14 cellular contexts compared by ENCODE assay signal in genomic region chr17:82124101-82124500, GRCh38.
"Had no signal": no experiment of that assay in that cellular context is flagged by ENCODE, and none has a peak within 500 bp of the region (broad histone marks: within the 10 kb centered on the region; RNA-seq: fewer than 3 reads in every experiment).

No MANE protein-coding gene starts in this region.

- H3K27me3 ChIP-seq: gastrocnemius medialis, heart left ventricle, sigmoid colon, SJSA1, stomach, testis, upper lobe of left lung had no signal

- H3K27ac ChIP-seq: gastrocnemius medialis, heart left ventricle, sigmoid colon, SJSA1, stomach, testis, upper lobe of left lung had no signal

- ATAC-seq: gastrocnemius medialis, heart left ventricle had no signal

- DNase-seq: activated CD4-positive, alpha-beta T cell treated with anti-CD3 and anti-CD28 coated beads for 4 hours; activated T-cell treated with anti-CD3 and anti-CD28 coated beads for 4 hours; erythroblast; gastrocnemius medialis; heart left ventricle; mesendoderm; sigmoid colon; stimulated activated CD4-positive, alpha-beta T cell treated with anti-CD3 and anti-CD28 coated beads, Interleukin-2, amount 100 ng/mL, for 24 hours; stomach; SW 1271; testis; upper lobe of left lung had no signal

- H3K4me1 ChIP-seq: gastrocnemius medialis, heart left ventricle, sigmoid colon, testis had no signal

- H3K9me3 ChIP-seq: gastrocnemius medialis, heart left ventricle, sigmoid colon, SJSA1, stomach, testis, upper lobe of left lung had no signal

- H3K9me3 Mint-ChIP-seq: activated T-helper 2 cell treated with anti-CD3 and anti-CD28 coated beads, Interferon-gamma antibody, Interleukin-2, Interleukin-4, amounts not matched to agents 10 μg/mL and 5 μg/mL and 100 μg/mL, durations not matched to agents 14 hours and 24 hours and 36 hours had no signal

- H3K36me3 ChIP-seq: SJSA1 had no signal

- H3K4me3 ChIP-seq: gastrocnemius medialis, heart left ventricle, sigmoid colon, SJSA1, stomach, testis, upper lobe of left lung had no signal
